In the genomic region with DNA sequence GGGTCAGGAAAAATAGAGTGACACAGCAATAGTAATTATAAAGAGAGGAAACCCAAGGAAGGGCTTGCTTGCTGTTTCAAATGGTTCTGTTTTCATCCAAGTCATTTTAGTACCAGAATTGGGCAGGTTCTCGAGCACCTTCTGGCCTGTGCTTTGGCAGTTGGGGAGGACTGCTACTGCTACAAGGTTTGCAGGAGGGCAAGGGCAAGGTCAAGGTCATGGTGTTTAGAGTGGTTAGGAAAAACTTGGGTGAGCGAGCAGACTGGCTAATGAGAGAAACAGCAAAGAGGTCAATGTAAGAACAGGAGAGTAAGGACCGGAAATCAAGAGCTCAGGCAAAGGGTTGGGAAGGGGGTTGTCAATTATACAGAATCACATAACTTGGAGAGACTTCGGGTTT, we compare ENCODE assay signal across 26 cellular contexts.
"Had no signal": no experiment of that assay in that cellular context is flagged by ENCODE, and none has a peak within 500 bp of the region (broad histone marks: within the 10 kb centered on the region; RNA-seq: fewer than 3 reads in every experiment).

No MANE protein-coding gene starts in this region.

- H3K4me3 ChIP-seq: body of pancreas, esophagus muscularis mucosa, hepatocyte, left lung, lung, sigmoid colon, smooth muscle cell, thoracic aorta, upper lobe of right lung had no signal

- H3K4me1 Mint-ChIP-seq: activated B cell treated with CpG ODN at 0.5 μM for 24 hours; activated naive CD8-positive, alpha-beta T cell treated with anti-CD3 and anti-CD28 coated beads, Interleukin-2, amount 10 ng/mL, durations not matched to agents 7 days and 5 days had no signal

- ATAC-seq: activated CD4-positive, alpha-beta T cell treated with anti-CD3 and anti-CD28 coated beads for 36 hours; activated T-cell treated with anti-CD3 and anti-CD28 coated beads, Interleukin-2, amount 50 U/mL, for 4 hours; body of pancreas; effector memory CD8-positive, alpha-beta T cell; left lung; upper lobe of right lung had no signal

- H3K27ac Mint-ChIP-seq: activated B cell treated with CpG ODN at 0.5 μM for 24 hours; activated CD4-positive, alpha-beta T cell treated with anti-CD3 and anti-CD28 coated beads for 36 hours; activated naive CD8-positive, alpha-beta T cell treated with anti-CD3 and anti-CD28 coated beads, Interleukin-2, amount 10 ng/mL, durations not matched to agents 7 days and 5 days; immature natural killer cell had no signal

- H3K27me3 Mint-ChIP-seq: activated B cell treated with CpG ODN at 0.5 μM for 24 hours; activated CD4-positive, alpha-beta T cell treated with anti-CD3 and anti-CD28 coated beads for 36 hours; activated naive CD8-positive, alpha-beta T cell treated with anti-CD3 and anti-CD28 coated beads, Interleukin-2, amount 10 ng/mL, durations not matched to agents 7 days and 5 days; effector memory CD8-positive, alpha-beta T cell; naive B cell had no signal

- H3K9me3 Mint-ChIP-seq: activated B cell treated with CpG ODN at 0.5 μM for 24 hours; activated naive CD8-positive, alpha-beta T cell treated with anti-CD3 and anti-CD28 coated beads, Interleukin-2, amount 10 ng/mL, durations not matched to agents 7 days and 5 days; activated T-cell treated with anti-CD3 and anti-CD28 coated beads, Interleukin-2, amount 50 U/mL, for 4 hours; effector memory CD8-positive, alpha-beta T cell; immature natural killer cell had no signal

- DNase-seq: activated B cell treated with CpG ODN at 0.5 μM for 24 hours; activated CD4-positive, alpha-beta T cell treated with anti-CD3 and anti-CD28 coated beads for 36 hours; activated CD4-positive, alpha-beta T cell treated with anti-CD3 and anti-CD28 coated beads, Interleukin-2, amount 50 U/mL, for 4 hours; activated CD8-positive, alpha-beta memory T cell treated with anti-CD3 and anti-CD28 coated beads, Interleukin-2, amount 50 U/mL, for 48 hours; activated naive CD4-positive, alpha-beta T cell treated with Interleukin-2 at 50 U/mL for 16 hours; activated naive CD8-positive, alpha-beta T cell treated with anti-CD3 and anti-CD28 coated beads, Interleukin-2, amount 10 ng/mL, durations not matched to agents 7 days and 5 days; activated T-cell treated with anti-CD3 and anti-CD28 coated beads, Interleukin-2, amount 50 U/mL, for 4 hours; amygdala; body of pancreas; caudate nucleus; effector memory CD8-positive, alpha-beta T cell; glutamatergic neuron; immature natural killer cell; left lung; naive B cell; nucleus accumbens; sigmoid colon; stimulated activated CD4-positive, alpha-beta T cell treated with anti-CD3 and anti-CD28 coated beads, Interleukin-15, amount 100 ng/mL, for 24 hours; stimulated activated naive CD4-positive, alpha-beta T cell; T-helper 1 cell; upper lobe of right lung had no signal

- H3K4me3 Mint-ChIP-seq: activated B cell treated with CpG ODN at 0.5 μM for 24 hours; activated CD4-positive, alpha-beta T cell treated with anti-CD3 and anti-CD28 coated beads for 36 hours; activated naive CD8-positive, alpha-beta T cell treated with anti-CD3 and anti-CD28 coated beads, Interleukin-2, amount 10 ng/mL, durations not matched to agents 7 days and 5 days; activated T-cell treated with anti-CD3 and anti-CD28 coated beads, Interleukin-2, amount 50 U/mL, for 4 hours; effector memory CD8-positive, alpha-beta T cell; immature natural killer cell; naive B cell had no signal

- H3K27me3 ChIP-seq: body of pancreas, esophagus muscularis mucosa, hepatocyte, left lung, sigmoid colon, upper lobe of right lung had no signal

- H3K27ac ChIP-seq: body of pancreas, esophagus muscularis mucosa, hepatocyte, left lung, sigmoid colon, upper lobe of right lung had no signal
